Comparison of ENCODE assay signal across 15 cellular contexts in the genomic region with DNA sequence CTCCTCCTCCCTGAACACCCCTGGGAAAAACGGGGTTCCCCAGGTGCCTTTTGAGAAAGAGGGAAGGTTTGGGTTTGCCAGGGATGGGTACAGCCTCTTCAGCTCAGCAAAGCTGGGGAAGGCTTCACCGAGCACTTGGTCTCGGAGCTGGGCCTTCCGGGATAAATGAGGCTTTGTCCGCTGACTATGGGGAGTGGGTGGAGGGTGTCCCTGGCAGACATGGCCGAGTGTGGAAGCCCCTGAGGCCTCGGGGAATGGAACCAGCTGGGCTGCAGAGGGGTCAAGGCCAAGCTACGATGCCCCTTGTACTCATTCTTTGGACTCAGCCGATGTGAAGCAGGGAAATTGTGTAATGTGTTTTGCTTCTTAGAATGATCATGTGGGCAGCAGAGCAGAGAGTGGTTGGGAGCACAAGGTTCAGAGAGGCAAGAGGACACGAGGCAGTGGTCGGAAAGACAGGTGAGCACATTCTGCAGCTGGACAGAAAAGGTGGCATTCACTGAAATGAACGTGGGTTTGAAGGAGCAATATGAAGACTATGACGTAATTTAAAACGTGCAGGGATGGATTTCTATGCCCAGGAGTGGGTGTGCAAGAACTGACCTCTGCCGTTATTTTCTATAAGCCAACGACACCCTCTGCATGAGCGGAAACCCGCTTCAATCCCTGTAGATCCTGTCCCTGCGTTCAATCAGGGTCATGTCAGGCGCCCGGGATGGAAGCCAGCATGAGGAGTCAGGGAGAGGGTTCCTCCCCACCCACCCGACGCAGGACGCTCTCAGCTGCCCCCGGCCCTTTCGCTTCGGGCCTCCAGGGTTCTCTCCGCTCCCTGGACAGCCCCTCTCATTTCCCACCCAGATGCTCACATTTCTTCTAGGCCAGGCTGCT.
A peak's percentile ranks its signal among the peaks of the same experiment; 100 is the strongest.
DNase-seq lines count a peak whose midpoint lies in the region; ATAC-seq and TF ChIP-seq lines count a peak whose summit lies in the region.
"Had no signal": no experiment of that assay in that cellular context is flagged by ENCODE, and none has a peak within 500 bp of the region (broad histone marks: within the 10 kb centered on the region; RNA-seq: fewer than 3 reads in every experiment).

No MANE protein-coding gene starts in this region.

- H3K27ac ChIP-seq in PC-3 (ENCODE audit: low read length), result peak overlapping the region; percentile 83
- no peak overlapping the region for H3K27ac ChIP-seq in endodermal cell (ENCODE audit: low read depth, low read length)
- peak overlapping the region; percentile 36 to 72 (median 57) for H3K27ac ChIP-seq in stomach

- no peaks in the 10 kb centered on the region for H3K9me2 ChIP-seq in PC-3 (replicated peaks; ENCODE audit: low read length)
- H3K9me2 ChIP-seq: SK-N-SH had no signal

- peaks cover 9% of the 10 kb centered on the region for H3K4me1 Mint-ChIP-seq in endodermal cell
- peaks cover 18% of the 10 kb centered on the region for H3K4me1 Mint-ChIP-seq in nephron progenitor cell
- no peaks in the 10 kb centered on the region for H3K4me1 Mint-ChIP-seq in Caco-2 (ENCODE audit: low read depth, unreplicated experiment)

- peaks cover 8% of the 10 kb centered on the region for H3K27me3 Mint-ChIP-seq in endodermal cell (ENCODE audit: insufficient read depth)
- no peaks in the 10 kb centered on the region for H3K27me3 Mint-ChIP-seq in nephron progenitor cell (ENCODE audit: low read depth, poor library complexity)
- H3K27me3 Mint-ChIP-seq in Caco-2 (ENCODE audit: insufficient read depth, unreplicated experiment), result no peaks in the 10 kb centered on the region
- H3K27me3 Mint-ChIP-seq: stimulated activated naive CD8-positive, alpha-beta T cell treated with anti-CD3 and anti-CD28 coated beads, Interleukin-15, amount 100 ng/mL, for 72 hours had no signal

- H3K4me1 ChIP-seq in PC-3 (ENCODE audit: insufficient read depth, low read length) (peaks cover 21% of the 10 kb centered on the region), endodermal cell (ENCODE audit: control insufficient read depth, insufficient read depth, low read length) (peaks cover 5% of the 10 kb centered on the region), stomach (peaks cover 0 to 24% (median 15%) of the 10 kb centered on the region in 4 donors), Caco-2 (no peaks in the 10 kb centered on the region)

- H3K4me3 Mint-ChIP-seq in endodermal cell, result no peak overlapping the region
- no peak overlapping the region for H3K4me3 Mint-ChIP-seq in nephron progenitor cell
- no peak overlapping the region for H3K4me3 Mint-ChIP-seq in Caco-2 (ENCODE audit: unreplicated experiment)
- H3K4me3 Mint-ChIP-seq: stimulated activated naive CD8-positive, alpha-beta T cell treated with anti-CD3 and anti-CD28 coated beads, Interleukin-15, amount 100 ng/mL, for 72 hours had no signal

- H3K27ac Mint-ChIP-seq in endodermal cell (no peak overlapping the region), nephron progenitor cell (no peak overlapping the region), Caco-2 (ENCODE audit: unreplicated experiment) (no peak overlapping the region)
- H3K27ac Mint-ChIP-seq: stimulated activated naive CD8-positive, alpha-beta T cell treated with anti-CD3 and anti-CD28 coated beads, Interleukin-15, amount 100 ng/mL, for 72 hours had no signal

- H3K36me3 Mint-ChIP-seq in endodermal cell (ENCODE audit: low read depth), result no peaks in the 10 kb centered on the region
- H3K36me3 Mint-ChIP-seq in nephron progenitor cell (ENCODE audit: low read depth), result no peaks in the 10 kb centered on the region
- no peaks in the 10 kb centered on the region for H3K36me3 Mint-ChIP-seq in Caco-2 (ENCODE audit: insufficient read depth, unreplicated experiment)
- H3K36me3 Mint-ChIP-seq: activated naive CD4-positive, alpha-beta T cell treated with anti-CD3 and anti-CD28 coated beads, Interleukin-2, amount 50 U/mL, for 72 hours had no signal

- no peak for TF ChIP-seq CTCF in PC-3 (conservative IDR thresholded peaks at IDR 0.05; ENCODE audit: low read depth, low read length)
- TF ChIP-seq CTCF in endodermal cell (conservative IDR thresholded peaks at IDR 0.05), result no peak
- no peak for TF ChIP-seq CTCF in stomach (IDR thresholded peaks at IDR 0.05)
- no peak for TF ChIP-seq CTCF in nephron progenitor cell (IDR thresholded peaks at IDR 0.05)
- TF ChIP-seq CTCF in Caco-2 (IDR thresholded peaks at IDR 0.05; ENCODE audit: insufficient read depth in 1 of 2, low read depth in 1 of 2, low read length in 1 of 2, severe bottlenecking in 1 of 2, unreplicated experiment in 1 of 2), result no peak

- ATAC-seq in PC-3 (no peak), left lobe of liver (peak; percentile 25), HG03039 (IDR thresholded peaks at IDR 0.05; ENCODE audit: unreplicated experiment) (no peak)
- ATAC-seq: activated naive CD4-positive, alpha-beta T cell treated with anti-CD3 and anti-CD28 coated beads, Interleukin-2, amount 50 U/mL, for 72 hours; stimulated activated naive CD8-positive, alpha-beta T cell treated with anti-CD3 and anti-CD28 coated beads, Interleukin-15, amount 100 ng/mL, for 72 hours had no signal

- no peaks in the 10 kb centered on the region for H4K20me1 ChIP-seq in PC-3 (ENCODE audit: low read length)

- H3K4me3 ChIP-seq in PC-3 (ENCODE audit: low read length), result no peak overlapping the region
- no peak overlapping the region for H3K4me3 ChIP-seq in endodermal cell (ENCODE audit: low read length)
- no peak overlapping the region for H3K4me3 ChIP-seq in stomach
- no peak overlapping the region for H3K4me3 ChIP-seq in Caco-2 (ENCODE audit: low read depth, low read length)

- POLR2A ChIA-PET in PC-3 (lab: Charles Lee; ENCODE audit: unreplicated experiment), result no interaction called here
- POLR2A ChIA-PET in Caco-2 (lab: Charles Lee), result no interaction called here

- peak overlapping the region; percentile 71; the same call in 1 of the 2 replicates for H3K4me2 ChIP-seq in PC-3 (ENCODE audit: low read length)
- H3K4me2 ChIP-seq: SK-N-SH had no signal

- H3F3A ChIP-seq in PC-3 (ENCODE audit: low read length, unreplicated experiment), result no peaks in the 10 kb centered on the region

- H3K9me3 ChIP-seq in PC-3 (ENCODE audit: low read length) (no peaks in the 10 kb centered on the region), endodermal cell (ENCODE audit: control insufficient read depth, low read length) (no peaks in the 10 kb centered on the region), stomach (no peaks in the 10 kb centered on the region), Caco-2 (0 out of 2 replicates have a peak, but pooled peaks cover 5% of the 10 kb centered on the region)
- H3K9me3 ChIP-seq: SK-N-SH had no signal

- CTCF ChIA-PET in PC-3 (lab: Charles Lee) (no interaction called here), Caco-2 (lab: Charles Lee) (interaction anchor here (1.3 kb wide), 1 partner anchor 149 kb away, joined by 5 read pairs; no protein-coding TSS in a partner anchor)

- DNase-seq in PC-3 (no peak), endodermal cell (peak; percentile 45), left lobe of liver (ENCODE audit: low spot score) (no peak), stomach (no peak), nephron progenitor cell (no peak), Caco-2 (no peak), SHP77 treated with DMSO at 0.1 percent for 48 hours (lab: John Stamatoyannopoulos, UW) (no peak)
- DNase-seq: activated CD4-positive, alpha-beta T cell treated with anti-CD3 and anti-CD28 coated beads, Interleukin-2, amount 50 U/mL, for 1 hour; activated T-cell treated with anti-CD3 and anti-CD28 coated beads for 4 hours; GDM1; NCI-H146; SK-N-SH; stimulated activated naive CD8-positive, alpha-beta T cell treated with anti-CD3 and anti-CD28 coated beads, Interleukin-15, amount 100 ng/mL, for 72 hours had no signal

- peak overlapping the region; percentile 50; the same call in 1 of the 2 replicates for H3K9ac ChIP-seq in PC-3 (ENCODE audit: low read length)
- H3K9ac ChIP-seq in endodermal cell (ENCODE audit: extremely low read depth, low read length, poor library complexity, severe bottlenecking), result no peak overlapping the region
- H3K9ac ChIP-seq: SK-N-SH had no signal

- no peaks in the 10 kb centered on the region for H3K27me3 ChIP-seq in PC-3 (ENCODE audit: low read length)
- peaks cover 2% of the 10 kb centered on the region for H3K27me3 ChIP-seq in endodermal cell (ENCODE audit: control insufficient read depth, insufficient read depth, low read length, poor library complexity, severe bottlenecking)
- peaks cover 0 to 39% (median 0%) of the 10 kb centered on the region in 3 donors for H3K27me3 ChIP-seq in stomach
- H3K27me3 ChIP-seq in Caco-2 (replicated peaks; ENCODE audit: control insufficient read depth, insufficient read depth, low read length), result no peaks in the 10 kb centered on the region

- H3K36me3 ChIP-seq in PC-3 (ENCODE audit: low read depth, low read length) (no peaks in the 10 kb centered on the region), endodermal cell (ENCODE audit: control insufficient read depth, insufficient read depth, low read length) (no peaks in the 10 kb centered on the region), stomach (no peaks in the 10 kb centered on the region), Caco-2 (ENCODE audit: control insufficient read depth, insufficient read depth, low read length) (no peaks in the 10 kb centered on the region)

- H3K79me2 ChIP-seq in PC-3 (ENCODE audit: low read length), result no peaks in the 10 kb centered on the region

- no peak for TF ChIP-seq EP300 in stomach (IDR thresholded peaks at IDR 0.05)

- 90 to 91% methylated on average over 16 to 28 of the region's 28 CpGs for WGBS in endodermal cell (ENCODE audit: insufficient coverage in 1 of 2, insufficient read length in 1 of 2), 2 experiments
- 61 to 71% (median 67%) methylated on average over 28 of the region's 28 CpGs for WGBS in stomach, 5 donors

- TF ChIP-seq POLR2A in stomach (IDR thresholded peaks at IDR 0.05), result no peak

- intact Hi-C loops in PC-3 (cut with micrococcal nuclease), result loop anchor here (2.0 kb wide), 2 partner anchors 23 to 31 kb away; no protein-coding TSS in a partner anchor
- intact Hi-C loops in stomach (cut with DNase I; ENCODE audit: low total_unique reads), result no loop called here
- intact Hi-C loops in Caco-2 (cut with micrococcal nuclease; ENCODE audit: unreplicated experiment), result no loop called here

- no peak overlapping the region for H2AFZ ChIP-seq in PC-3 (ENCODE audit: low read length)

- no TSS peak for BruUV-seq in PC-3 (replicated peaks; lab: Mats Ljungman, UMichigan)
- BruUV-seq in Caco-2 (replicated peaks; lab: Mats Ljungman, UMichigan), result no TSS peak

- no peaks in the 10 kb centered on the region for H3K9me3 Mint-ChIP-seq in endodermal cell
- no peaks in the 10 kb centered on the region for H3K9me3 Mint-ChIP-seq in nephron progenitor cell
- H3K9me3 Mint-ChIP-seq in Caco-2 (ENCODE audit: unreplicated experiment), result no peaks in the 10 kb centered on the region
- H3K9me3 Mint-ChIP-seq: activated naive CD4-positive, alpha-beta T cell treated with anti-CD3 and anti-CD28 coated beads, Interleukin-2, amount 50 U/mL, for 72 hours; stimulated activated naive CD8-positive, alpha-beta T cell treated with anti-CD3 and anti-CD28 coated beads, Interleukin-15, amount 100 ng/mL, for 72 hours had no signal
